ENCODE assay signal across 8 cellular contexts in the genomic region with DNA sequence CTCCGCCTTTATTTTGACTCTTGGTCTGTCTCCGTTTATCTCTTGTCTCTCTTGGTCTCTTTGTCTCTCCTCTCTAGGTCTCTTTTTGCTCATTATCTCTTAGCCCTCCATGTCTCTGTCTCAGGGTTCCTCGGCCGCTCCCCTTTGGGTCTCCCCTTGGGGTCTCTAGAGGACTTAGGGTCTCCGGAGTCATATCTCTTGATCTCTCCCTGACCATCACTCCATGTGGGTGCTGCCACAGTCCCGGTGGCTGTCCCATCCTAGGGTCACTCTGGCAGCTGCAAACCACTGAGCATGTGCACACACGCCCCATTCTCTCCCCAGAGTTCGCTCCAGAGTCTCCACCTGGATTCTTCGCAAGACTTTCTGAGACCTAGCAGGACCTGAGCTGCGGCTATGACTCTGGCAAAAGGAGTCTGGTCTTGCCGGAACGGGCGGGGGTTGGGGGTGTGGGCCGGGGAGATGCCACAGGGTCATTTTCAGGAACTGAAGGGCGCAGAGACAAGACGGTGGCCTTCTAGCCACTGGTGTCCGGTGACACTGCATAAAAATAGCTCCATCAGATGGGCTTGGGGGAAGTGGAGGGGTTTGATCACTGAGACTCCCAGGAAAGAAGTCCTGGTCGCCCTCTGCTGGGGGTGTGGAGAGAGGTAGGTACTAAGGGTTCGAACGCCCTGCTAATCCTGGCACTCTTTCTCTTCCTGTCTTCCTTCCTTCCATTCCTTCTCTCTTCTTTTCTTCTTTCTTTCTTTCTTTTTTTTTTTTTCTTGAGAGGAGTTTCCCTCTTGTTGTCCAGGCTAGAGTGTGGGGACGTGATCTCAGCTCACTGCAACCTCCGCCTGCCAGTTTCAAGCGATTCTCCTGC. TPM values are rescaled to one million over a fixed set of nuclear protein-coding genes. Genes with fewer than 3 reads are reported as not detected.
DNase-seq lines count a peak whose midpoint lies in the region; ATAC-seq and TF ChIP-seq lines count a peak whose summit lies in the region.

No MANE protein-coding gene starts in this region.

- CTCF ChIA-PET in PC-3 (lab: Charles Lee): interaction anchor here (0.6 to 1.9 kb wide), 6 partner anchors 16 to 125 kb away, joined by 3 to 7 read pairs (median 4); a partner anchor contains a TSS

- no peaks in the 10 kb centered on the region for H3K9me3 ChIP-seq in PC-3 (ENCODE audit: low read length)

- H3K9me2 ChIP-seq in PC-3 (replicated peaks; ENCODE audit: low read length): no peaks in the 10 kb centered on the region

- H3K27ac ChIP-seq in PC-3 (ENCODE audit: low read length): no peak overlapping the region

- no peak for TF ChIP-seq POLR2A in erythroblast (IDR thresholded peaks at IDR 0.05; ENCODE audit: low read length)

- peak overlapping the region; percentile 67; the same call in 1 of the 2 replicates for H2AFZ ChIP-seq in PC-3 (ENCODE audit: low read length)

- H3K9ac ChIP-seq in PC-3 (ENCODE audit: low read length): no peak overlapping the region

- BruUV-seq in PC-3 (replicated peaks; lab: Mats Ljungman, UMichigan): no TSS peak

- H3K79me2 ChIP-seq in PC-3 (ENCODE audit: low read length): no peaks in the 10 kb centered on the region

- intact Hi-C loops in PC-3 (cut with micrococcal nuclease): loop anchor here (10.0 kb wide), 1 partner anchor 79 kb away; a partner anchor contains a TSS

- POLR2A ChIA-PET in PC-3 (lab: Charles Lee; ENCODE audit: unreplicated experiment): interaction anchor here (0.6 kb wide), 2 partner anchors 141 to 399 kb away, joined by 6 read pairs; no protein-coding TSS in a partner anchor

- no peaks in the 10 kb centered on the region for H3K4me1 ChIP-seq in PC-3 (ENCODE audit: insufficient read depth, low read length)

- TF ChIP-seq CTCF in PC-3 (conservative IDR thresholded peaks at IDR 0.05; ENCODE audit: low read depth, low read length) (peak; percentile 53), fibroblast of mammary gland (conservative IDR thresholded peaks at IDR 0.05; ENCODE audit: control insufficient read depth, insufficient read depth, low read depth, low read length) (peak; percentile 35)

- peak; percentile 32 for DNase-seq in stimulated activated CD4-positive, alpha-beta T cell treated with anti-CD3 and anti-CD28 coated beads, Interleukin-15, amount 100 ng/mL, for 24 hours
- no peak for DNase-seq in stimulated activated CD4-positive, alpha-beta T cell treated with anti-CD3 and anti-CD28 coated beads, Interleukin-2, amount 100 ng/mL, for 24 hours
- DNase-seq in PC-3 (peak; percentile 57), fibroblast of mammary gland (ENCODE audit: low read depth) (peak; percentile 18), erythroblast (lab: John Stamatoyannopoulos, UW) (no peak)
- DNase-seq in effector CD4-positive, alpha-beta T cell: no peak
- no peak for DNase-seq in stimulated activated CD4-positive, alpha-beta T cell treated with anti-CD3 and anti-CD28 coated beads, Interleukin-1b, Interleukin-23, amount 100 ng/mL, for 48 hours

- H3K4me2 ChIP-seq in PC-3 (ENCODE audit: low read length): peak overlapping the region; percentile 76

- 0 out of 2 replicates have a peak, but pooled peaks cover 7% of the 10 kb centered on the region for H3K27me3 ChIP-seq in PC-3 (ENCODE audit: low read length)

- ATAC-seq in PC-3 (peak; percentile 53), GM19467 (IDR thresholded peaks at IDR 0.05; ENCODE audit: unreplicated experiment) (no peak)

- no peaks in the 10 kb centered on the region for H3F3A ChIP-seq in PC-3 (ENCODE audit: low read length, unreplicated experiment)

- no peaks in the 10 kb centered on the region for H4K20me1 ChIP-seq in PC-3 (ENCODE audit: low read length)

- H3K4me3 ChIP-seq in PC-3 (ENCODE audit: low read length) (peak overlapping the region; percentile 53; the same call in 1 of the 2 replicates), fibroblast of mammary gland (ENCODE audit: control insufficient read depth, low read depth, low read length) (no peak overlapping the region)

- H3K36me3 ChIP-seq in PC-3 (ENCODE audit: low read depth, low read length): no peaks in the 10 kb centered on the region

RNA-seq across cellular contexts. Expression of a gene that starts 1.2 kb away (rescaled TPM):
- total RNA-seq in PC-3 (2014; rRNA removed): not detected in 2 replicates

RNA-seq across cellular contexts. Expression of a gene that starts 9.1 kb away (rescaled TPM):
- 0.18 and 1.6 TPM in 2 replicates for total RNA-seq in PC-3 (2014; rRNA removed)

RNA-seq across cellular contexts. Expression of a gene that starts 11.5 kb away (rescaled TPM):
- 367 and 485 TPM in 2 replicates for total RNA-seq in PC-3 (2014; rRNA removed)

RNA-seq across cellular contexts. Expression of a gene that starts 16.2 kb away (rescaled TPM):
- 0.04 and 0.63 TPM in 2 replicates for total RNA-seq in PC-3 (2014; rRNA removed)

RNA-seq across cellular contexts. Expression of a gene that starts 24.8 kb away (rescaled TPM):
- total RNA-seq in PC-3 (2014; rRNA removed): 1.2 and 2.2 TPM in 2 replicates

Comparison
In these comparisons a context has a peak if more than half of its experiments do, and no peak if none do; other contexts are left out.
1. DNase-seq: peak in stimulated activated CD4-positive, alpha-beta T cell treated with anti-CD3 and anti-CD28 coated beads, Interleukin-15, amount 100 ng/mL, for 24 hours (single experiment), PC-3 (single experiment) and fibroblast of mammary gland (single experiment); none in stimulated activated CD4-positive, alpha-beta T cell treated with anti-CD3 and anti-CD28 coated beads, Interleukin-2, amount 100 ng/mL, for 24 hours (0 of 2), effector CD4-positive, alpha-beta T cell (single experiment), erythroblast (0 of 2) and stimulated activated CD4-positive, alpha-beta T cell treated with anti-CD3 and anti-CD28 coated beads, Interleukin-1b, Interleukin-23, amount 100 ng/mL, for 48 hours (single experiment).